21 cellular contexts compared by ENCODE assay signal in genomic region chr14:89736866-89737265, GRCh38.
"Had no signal": no experiment of that assay in that cellular context is flagged by ENCODE, and none has a peak within 500 bp of the region (broad histone marks: within the 10 kb centered on the region; RNA-seq: fewer than 3 reads in every experiment).

No MANE protein-coding gene starts in this region.

- H3K4me3 ChIP-seq: adrenal gland, ascending aorta, heart left ventricle, left ventricle myocardium inferior, lung, mucosa of descending colon, right atrium auricular region, transverse colon had no signal

- DNase-seq: activated CD4-positive, alpha-beta T cell treated with anti-CD3 and anti-CD28 coated beads for 4 hours; activated CD4-positive, alpha-beta T cell treated with anti-CD3 and anti-CD28 coated beads, Interleukin-2, amount 50 U/mL, for 4 hours; activated effector memory CD4-positive, alpha-beta T cell treated with Interleukin-2 at 50 U/mL for 16 hours; activated naive CD4-positive, alpha-beta T cell treated with Interleukin-2 at 50 U/mL for 16 hours; activated T-cell treated with anti-CD3 and anti-CD28 coated beads for 4 hours; adrenal gland; brain microvascular endothelial cell; central memory CD4-positive, alpha-beta T cell; heart left ventricle; left ventricle myocardium inferior; mucosa of descending colon; stimulated activated CD4-positive, alpha-beta T cell treated with anti-CD3 and anti-CD28 coated beads, Interleukin-2, amount 100 ng/mL, for 48 hours; stimulated activated naive CD4-positive, alpha-beta T cell treated with Interleukin-2 at 50 U/mL for 16 hours; transverse colon had no signal

- H3K36me3 Mint-ChIP-seq: natural killer cell treated with Interleukin-12 subunit alpha and Interleukin-12 subunit beta and Interleukin-15 and Interleukin-18, amount 100 ng/mL, for 72 hours had no signal

- H3K27ac Mint-ChIP-seq: activated naive CD8-positive, alpha-beta T cell; dendritic cell treated with granulocyte-macrophage colony-stimulating factor and Interleukin-4, amounts not matched to agents 40 ng/mL and 50 ng/mL, for 4 days; natural killer cell treated with Interleukin-12 subunit alpha and Interleukin-12 subunit beta and Interleukin-15 and Interleukin-18, amount 100 ng/mL, for 72 hours had no signal

- H3K4me1 ChIP-seq: adrenal gland, ascending aorta, heart left ventricle, left ventricle myocardium inferior, right atrium auricular region, transverse colon had no signal

- H3K36me3 ChIP-seq: adrenal gland, ascending aorta, brain microvascular endothelial cell, heart left ventricle, left ventricle myocardium inferior, right atrium auricular region, transverse colon had no signal

- H3K4me3 Mint-ChIP-seq: activated naive CD8-positive, alpha-beta T cell; dendritic cell treated with granulocyte-macrophage colony-stimulating factor and Interleukin-4, amounts not matched to agents 40 ng/mL and 50 ng/mL, for 4 days; natural killer cell treated with Interleukin-12 subunit alpha and Interleukin-12 subunit beta and Interleukin-15 and Interleukin-18, amount 100 ng/mL, for 72 hours had no signal

- H3K27ac ChIP-seq: adrenal gland, ascending aorta, brain microvascular endothelial cell, heart left ventricle, left ventricle myocardium inferior, right atrium auricular region, transverse colon, VCaP had no signal

- H3K27me3 ChIP-seq: adrenal gland, ascending aorta, brain microvascular endothelial cell, heart left ventricle, right atrium auricular region, transverse colon had no signal

- H3K9me3 Mint-ChIP-seq: natural killer cell treated with Interleukin-12 subunit alpha and Interleukin-12 subunit beta and Interleukin-15 and Interleukin-18, amount 100 ng/mL, for 72 hours had no signal

- H3K27me3 Mint-ChIP-seq: activated naive CD8-positive, alpha-beta T cell; dendritic cell treated with granulocyte-macrophage colony-stimulating factor and Interleukin-4, amounts not matched to agents 40 ng/mL and 50 ng/mL, for 4 days; natural killer cell treated with Interleukin-12 subunit alpha and Interleukin-12 subunit beta and Interleukin-15 and Interleukin-18, amount 100 ng/mL, for 72 hours had no signal
